In genomic region chr7:12111461-12112405, GRCh38 we compare ENCODE assay signal across 9 cellular contexts.
DNase-seq lines count a peak whose midpoint lies in the region; ATAC-seq, FAIRE-seq and TF ChIP-seq lines count a peak whose summit lies in the region.
"Had no signal": no experiment of that assay in that cellular context is flagged by ENCODE, and none has a peak within 500 bp of the region (broad histone marks: within the 10 kb centered on the region; RNA-seq: fewer than 3 reads in every experiment).

No MANE protein-coding gene starts in this region.

- H3K4me3 Mint-ChIP-seq in neural progenitor cell: peak overlapping the region; percentile 10

- H3K4me1 Mint-ChIP-seq in neural progenitor cell: no peaks in the 10 kb centered on the region
- H3K4me1 Mint-ChIP-seq: brain had no signal

- no peaks in the 10 kb centered on the region for H3K9me1 ChIP-seq in endothelial cell of umbilical vein (replicated peaks; ENCODE audit: control insufficient read depth, extremely low read depth, insufficient read depth, low read length)

- no TSS peak for BruUV-seq in endothelial cell of umbilical vein (replicated peaks; lab: Mats Ljungman, UMichigan)

- H4K20me1 ChIP-seq in endothelial cell of umbilical vein (replicated peaks; ENCODE audit: control insufficient read depth, extremely low read depth, insufficient read depth, low read length) (no peaks in the 10 kb centered on the region), neural progenitor cell (ENCODE audit: low read depth) (no peaks in the 10 kb centered on the region)

- H3K4me2 ChIP-seq in endothelial cell of umbilical vein (ENCODE audit: insufficient read depth, low read length) (peak overlapping the region; percentile 27), neural progenitor cell (no peak overlapping the region)

- H3K9ac ChIP-seq in endothelial cell of umbilical vein (replicated peaks; ENCODE audit: extremely low read depth, insufficient read depth, low read length) (no peak overlapping the region), neural progenitor cell (no peak overlapping the region)

- H3F3A ChIP-seq in neural progenitor cell (ENCODE audit: low read depth): no peaks in the 10 kb centered on the region

- CTCF ChIA-PET in endothelial cell of umbilical vein (lab: Charles Lee): interaction anchor here (0.7 to 1.4 kb wide), 3 partner anchors 9 to 347 kb away, joined by 3 to 4 read pairs (median 3); no protein-coding TSS in a partner anchor

- intact Hi-C loops in endothelial cell of umbilical vein (cut with micrococcal nuclease): no loop called here

- H3K27ac Mint-ChIP-seq in neural progenitor cell: peak overlapping the region; percentile 29
- H3K27ac Mint-ChIP-seq: brain had no signal

- H2AFZ ChIP-seq in endothelial cell of umbilical vein (ENCODE audit: low read depth, low read length) (peak overlapping the region; percentile 80), neural progenitor cell (replicated peaks) (no peak overlapping the region)

- no peak for ATAC-seq in HG03342 (IDR thresholded peaks at IDR 0.05; ENCODE audit: unreplicated experiment)

- H3K36me3 Mint-ChIP-seq in neural progenitor cell: no peaks in the 10 kb centered on the region
- H3K36me3 Mint-ChIP-seq: brain had no signal

- DNase-seq in EL (peak; percentile 12), WERI-Rb-1 (peak; percentile 45), endothelial cell of umbilical vein (ENCODE audit: low read depth, low spot score) (peak; percentile 38), neural progenitor cell (ENCODE audit: low spot score) (peak; percentile 8), SIG-M5 treated with dmso at 0.1 percent for 504 hours (lab: John Stamatoyannopoulos, UW; ENCODE audit: unreplicated experiment) (no peak), NCI-H2107 (lab: John Stamatoyannopoulos, UW) (no peak), OCI-M2 (lab: John Stamatoyannopoulos, UW; ENCODE audit: unreplicated experiment) (no peak)

- POLR2A ChIA-PET in endothelial cell of umbilical vein (lab: Charles Lee): no interaction called here

- H3K27me3 ChIP-seq in WERI-Rb-1 (ENCODE audit: insufficient read depth, low read depth, severe bottlenecking) (no peaks in the 10 kb centered on the region), endothelial cell of umbilical vein (ENCODE audit: control insufficient read depth in 2 of 2, insufficient read depth in 2 of 2, low read length in 2 of 2) (peaks cover 6 to 19% of the 10 kb centered on the region in 2 experiments), neural progenitor cell (no peaks in the 10 kb centered on the region)

- H3K9me3 ChIP-seq in WERI-Rb-1 (ENCODE audit: severe bottlenecking) (no peaks in the 10 kb centered on the region), endothelial cell of umbilical vein (replicated peaks; ENCODE audit: control insufficient read depth, insufficient read depth, low read length) (no peaks in the 10 kb centered on the region), neural progenitor cell (ENCODE audit: low read depth) (no peaks in the 10 kb centered on the region)

- dilution Hi-C loops in endothelial cell of umbilical vein (cut with MboI; ENCODE audit: extremely low pct_ligation_motif_present, low sequenced_read_pairs): no loop called here

- H3K27ac ChIP-seq in WERI-Rb-1 (no peak overlapping the region), endothelial cell of umbilical vein (ENCODE audit: insufficient read depth, low read depth, low read length) (no peak overlapping the region), neural progenitor cell (no peak overlapping the region)

- H3K4me1 ChIP-seq in endothelial cell of umbilical vein (ENCODE audit: control insufficient read depth, extremely low read depth, insufficient read depth, low read length): no peaks in the 10 kb centered on the region
- H3K4me1 ChIP-seq in neural progenitor cell: peaks cover 7% of the 10 kb centered on the region

- H3K4me3 ChIP-seq in WERI-Rb-1 (ENCODE audit: low read depth, low read length): peak overlapping the region; percentile 29
- peak overlapping the region in 2 of 3 experiments; percentile 18 to 28 for H3K4me3 ChIP-seq in endothelial cell of umbilical vein (replicated peaks in 1 of 3; ENCODE audit: insufficient read depth in 1 of 3, low read depth in 1 of 3, low read length in 3 of 3)
- H3K4me3 ChIP-seq in neural progenitor cell: no peak overlapping the region

- H3K79me2 ChIP-seq in endothelial cell of umbilical vein (ENCODE audit: control insufficient read depth, insufficient read depth, low read length) (no peaks in the 10 kb centered on the region), neural progenitor cell (ENCODE audit: low read depth) (no peaks in the 10 kb centered on the region)

- TF ChIP-seq POLR2A in endothelial cell of umbilical vein (IDR thresholded peaks at IDR 0.05; ENCODE audit: low read depth, low read length): no peak

- H3K9me3 Mint-ChIP-seq in neural progenitor cell: peaks cover 13% of the 10 kb centered on the region

- H3K27me3 Mint-ChIP-seq in neural progenitor cell (ENCODE audit: insufficient read depth, low read depth): peaks cover 6% of the 10 kb centered on the region

- FAIRE-seq in endothelial cell of umbilical vein (lab: Jason Lieb, UNC): no peak

- H3K36me3 ChIP-seq in WERI-Rb-1 (no peaks in the 10 kb centered on the region), endothelial cell of umbilical vein (ENCODE audit: control insufficient read depth in 2 of 2, extremely low read depth in 1 of 2, insufficient read depth in 2 of 2, low read length in 2 of 2) (no peaks in the 10 kb centered on the region), neural progenitor cell (no peaks in the 10 kb centered on the region)

- 0 out of 2 replicates have a peak, but pooled peaks have one; percentile 26 for TF ChIP-seq CTCF in WERI-Rb-1 (IDR thresholded peaks at IDR 0.05; ENCODE audit: low read depth, low read length)
- no peak for TF ChIP-seq CTCF in endothelial cell of umbilical vein (IDR thresholded peaks at IDR 0.05; ENCODE audit: extremely low read depth in 1 of 2, insufficient read depth in 1 of 2, low read depth in 1 of 2, low read length in 2 of 2)
- TF ChIP-seq CTCF in neural progenitor cell (IDR thresholded peaks at IDR 0.05): no peak

TF ChIP-seq in endothelial cell of umbilical vein, 7 proteins besides CTCF, POLR2A, EP300 and RAD21:
- no peak for TF ChIP-seq EZH2 (IDR thresholded peaks at IDR 0.05; ENCODE audit: borderline replicate concordance, low read depth, low read length, severe bottlenecking)
- no peak for TF ChIP-seq FOS (IDR thresholded peaks at IDR 0.05; ENCODE audit: borderline replicate concordance, insufficient read depth, low read length)
- no peak for TF ChIP-seq JUN (IDR thresholded peaks at IDR 0.05; ENCODE audit: borderline replicate concordance, insufficient read depth, insufficient read length, low read depth)
- TF ChIP-seq MYC (IDR thresholded peaks at IDR 0.05; ENCODE audit: low read depth, low read length): no peak
- no peak for TF ChIP-seq GATA2 (IDR thresholded peaks at IDR 0.05; ENCODE audit: insufficient read depth, insufficient read length, low read depth, low read length)
- no peak for TF ChIP-seq MAX (IDR thresholded peaks at IDR 0.05; ENCODE audit: insufficient read depth, insufficient read length)

Comparison
In these comparisons a context has a peak if more than half of its experiments do, and no peak if none do; other contexts are left out.
1. DNase-seq: peak in EL (single experiment), WERI-Rb-1 (single experiment), endothelial cell of umbilical vein (single experiment) and neural progenitor cell (single experiment); none in SIG-M5 treated with dmso at 0.1 percent for 504 hours (single experiment), NCI-H2107 (single experiment) and OCI-M2 (single experiment).